20 cellular contexts compared by ENCODE assay signal in genomic region chr16:86783626-86784266, GRCh38.
DNase-seq lines count a peak whose midpoint lies in the region; FAIRE-seq and TF ChIP-seq lines count a peak whose summit lies in the region.
"Had no signal": no experiment of that assay in that cellular context is flagged by ENCODE, and none has a peak within 500 bp of the region (broad histone marks: within the 10 kb centered on the region; RNA-seq: fewer than 3 reads in every experiment).

No MANE protein-coding gene starts in this region.

- H3K27me3 Mint-ChIP-seq in astrocyte (ENCODE audit: low read depth, unreplicated experiment) (peaks cover 15% of the 10 kb centered on the region), H9 (ENCODE audit: low read depth) (peaks cover 3% of the 10 kb centered on the region)

- H3K36me3 ChIP-seq in astrocyte (ENCODE audit: insufficient read depth, low read length) (no peaks in the 10 kb centered on the region), suprapubic skin (no peaks in the 10 kb centered on the region)
- H3K36me3 ChIP-seq: ascending aorta, esophagus muscularis mucosa, ovary, tibial nerve had no signal

- no peak for FAIRE-seq in astrocyte (lab: Jason Lieb, UNC)
- FAIRE-seq: K562, small intestine had no signal

- H3K27ac ChIP-seq in astrocyte (ENCODE audit: low read depth, low read length) (no peak overlapping the region), suprapubic skin (peak overlapping the region; percentile 25), H9 (ENCODE audit: insufficient read length, low read depth, low read length) (no peak overlapping the region)
- H3K27ac ChIP-seq: ascending aorta, esophagus muscularis mucosa, hepatocyte, ovary, tibial nerve had no signal

- no peak overlapping the region for H4K5ac ChIP-seq in H9 (ENCODE audit: insufficient read length, low read depth, low read length)

- peak overlapping the region; percentile 33 for H3K4me2 ChIP-seq in astrocyte (ENCODE audit: low read length)
- no peak overlapping the region for H3K4me2 ChIP-seq in H9 (ENCODE audit: insufficient read depth, insufficient read length, low read length)
- H3K4me2 ChIP-seq: hepatocyte had no signal

- H2AFZ ChIP-seq in astrocyte (ENCODE audit: low read depth, low read length) (no peak overlapping the region), H9 (ENCODE audit: low read length) (no peak overlapping the region)
- H2AFZ ChIP-seq: hepatocyte had no signal

- no peak overlapping the region for H2BK120ac ChIP-seq in H9 (ENCODE audit: low read depth, low read length, poor library complexity, severe bottlenecking)

- H3K79me1 ChIP-seq in H9 (ENCODE audit: insufficient read depth, low read depth, low read length, poor library complexity, severe bottlenecking): no peaks in the 10 kb centered on the region

- H3K9me3 ChIP-seq in astrocyte (ENCODE audit: insufficient read depth, low read depth, low read length) (no peaks in the 10 kb centered on the region), suprapubic skin (no peaks in the 10 kb centered on the region), H9 (ENCODE audit: control insufficient read depth, low read depth, low read length) (no peaks in the 10 kb centered on the region)
- H3K9me3 ChIP-seq: ascending aorta, esophagus muscularis mucosa, ovary, tibial nerve had no signal

- DNase-seq in HT1080 (ENCODE audit: low read depth): peak; percentile 34
- DNase-seq in astrocyte (ENCODE audit: low read depth): peak; percentile 64
- peak; percentile 35 for DNase-seq in islet precursor cell
- DNase-seq in suprapubic skin (ENCODE audit: low spot score in 2 of 2): no peak
- no peak for DNase-seq in DMS153 (lab: John Stamatoyannopoulos, UW)
- no peak for DNase-seq in H9
- DNase-seq in NCI-H69 (lab: John Stamatoyannopoulos, UW): no peak
- DNase-seq: activated CD4-positive, alpha-beta T cell treated with anti-CD3 and anti-CD28 coated beads for 48 hours; activated CD8-positive, alpha-beta memory T cell treated with anti-CD3 and anti-CD28 coated beads, Interleukin-2, amount 50 U/mL, for 48 hours; activated naive CD4-positive, alpha-beta T cell; NCI-H1694; NCI-H345; ovary; small intestine had no signal

- H3K4ac ChIP-seq in H9 (ENCODE audit: low read depth, low read length): no peak overlapping the region

- no peak overlapping the region for H2BK20ac ChIP-seq in H9 (ENCODE audit: low read depth, low read length, poor library complexity, severe bottlenecking)

- no peaks in the 10 kb centered on the region for H3K79me2 ChIP-seq in astrocyte (ENCODE audit: insufficient read depth, low read length)
- no peaks in the 10 kb centered on the region for H3K79me2 ChIP-seq in H9 (ENCODE audit: insufficient read depth, low read length)
- H3K79me2 ChIP-seq: hepatocyte had no signal

- H3K27ac Mint-ChIP-seq in astrocyte (ENCODE audit: unreplicated experiment): no peak overlapping the region
- no peak overlapping the region for H3K27ac Mint-ChIP-seq in H9
- H3K27ac Mint-ChIP-seq: dendritic cell treated with granulocyte-macrophage colony-stimulating factor and Interleukin-4, amounts not matched to agents 40 ng/mL and 50 ng/mL, for 4 days had no signal

- H3K36me3 Mint-ChIP-seq in astrocyte (ENCODE audit: low read depth, unreplicated experiment) (no peaks in the 10 kb centered on the region), H9 (ENCODE audit: insufficient read depth in 1 of 3, low read depth in 3 of 3) (no peaks in the 10 kb centered on the region)

- no peak overlapping the region for H3K56ac ChIP-seq in H9 (ENCODE audit: insufficient read length, low read depth, low read length)

- no peak overlapping the region for H2BK12ac ChIP-seq in H9 (ENCODE audit: insufficient read length, low read depth, low read length)

- no peak overlapping the region for H2AK5ac ChIP-seq in H9 (ENCODE audit: insufficient read length, low read length)

- H4K20me1 ChIP-seq in astrocyte (ENCODE audit: insufficient read depth, low read length) (no peaks in the 10 kb centered on the region), H9 (ENCODE audit: control insufficient read depth, insufficient read depth, insufficient read length) (no peaks in the 10 kb centered on the region)

- no peak overlapping the region for H4K8ac ChIP-seq in H9 (replicated peaks; ENCODE audit: insufficient read length, low read depth, low read length)

- H3K4me1 ChIP-seq in astrocyte (ENCODE audit: insufficient read depth, low read length) (peaks cover 11% of the 10 kb centered on the region), suprapubic skin (peaks cover 3% of the 10 kb centered on the region), H9 (ENCODE audit: insufficient read depth, low read length) (peaks cover 2% of the 10 kb centered on the region; the same call in 1 of the 2 replicates)
- H3K4me1 ChIP-seq: ascending aorta had no signal

- no peaks in the 10 kb centered on the region for H3K27me3 ChIP-seq in astrocyte (ENCODE audit: insufficient read depth, low read length)
- H3K27me3 ChIP-seq in suprapubic skin: peaks cover 30% of the 10 kb centered on the region
- H3K27me3 ChIP-seq in H9 (ENCODE audit: insufficient read depth, low read length): no peaks in the 10 kb centered on the region
- H3K27me3 ChIP-seq: ascending aorta, ovary had no signal

- H3K9me3 Mint-ChIP-seq in astrocyte (ENCODE audit: unreplicated experiment) (peaks cover 2% of the 10 kb centered on the region), H9 (no peaks in the 10 kb centered on the region)
- H3K9me3 Mint-ChIP-seq: dendritic cell treated with granulocyte-macrophage colony-stimulating factor and Interleukin-4, amounts not matched to agents 40 ng/mL and 50 ng/mL, for 4 days had no signal

- H3K14ac ChIP-seq in H9 (ENCODE audit: insufficient read depth, low read length): no peak overlapping the region

- no peak for TF ChIP-seq POLR2A in suprapubic skin (IDR thresholded peaks at IDR 0.05)

- H3T11ph ChIP-seq in H9 (ENCODE audit: low read length): no peak overlapping the region

- TF ChIP-seq CTCF in astrocyte (IDR thresholded peaks at IDR 0.05; ENCODE audit: insufficient read depth, low read depth, low read length) (no peak), suprapubic skin (IDR thresholded peaks at IDR 0.05) (no peak), H9 (conservative IDR thresholded peaks at IDR 0.05) (no peak)

- H3K4me3 ChIP-seq in astrocyte (ENCODE audit: insufficient read depth, low read depth, low read length): no peak overlapping the region
- no peak overlapping the region for H3K4me3 ChIP-seq in suprapubic skin
- H3K4me3 ChIP-seq: ascending aorta, esophagus muscularis mucosa, hepatocyte, K562, ovary, tibial nerve had no signal

- TF ChIP-seq EP300 in suprapubic skin (IDR thresholded peaks at IDR 0.05): no peak

- H3K18ac ChIP-seq in H9 (ENCODE audit: insufficient read length, low read depth, low read length): no peak overlapping the region

- no peak overlapping the region for H3K9ac ChIP-seq in astrocyte (ENCODE audit: low read length)
- no peak overlapping the region for H3K9ac ChIP-seq in H9 (ENCODE audit: extremely low read depth, insufficient read length, low read length)

- no peaks in the 10 kb centered on the region for H3K23me2 ChIP-seq in H9 (ENCODE audit: insufficient read length, low read depth, low read length, poor library complexity, severe bottlenecking)

- 31% methylated on average over 10 of the region's 13 CpGs for WGBS in suprapubic skin
- no CpG with 5 or more reads among the region's 13 CpGs for WGBS in H9 (ENCODE audit: extremely low coverage, insufficient read length, low lambda C conversion rate)

- no peak overlapping the region for H2BK15ac ChIP-seq in H9 (ENCODE audit: low read depth, low read length)

- H3K23ac ChIP-seq in H9 (ENCODE audit: insufficient read length, low read depth, low read length): no peak overlapping the region

- H4K91ac ChIP-seq in H9 (ENCODE audit: insufficient read length, low read depth, low read length): no peak overlapping the region

- no peak overlapping the region for H2BK5ac ChIP-seq in H9 (ENCODE audit: insufficient read length, low read length)

- H3K4me3 Mint-ChIP-seq in astrocyte (ENCODE audit: unreplicated experiment) (no peak overlapping the region), H9 (no peak overlapping the region)
- H3K4me3 Mint-ChIP-seq: dendritic cell treated with granulocyte-macrophage colony-stimulating factor and Interleukin-4, amounts not matched to agents 40 ng/mL and 50 ng/mL, for 4 days had no signal

- H3K4me1 Mint-ChIP-seq in astrocyte (ENCODE audit: low read depth, unreplicated experiment) (peaks cover 6% of the 10 kb centered on the region), H9 (peaks cover 8 to 12% of the 10 kb centered on the region in 2 experiments)

Comparison
In these comparisons a context has a peak if more than half of its experiments do, and no peak if none do; other contexts are left out.
1. DNase-seq: peak in HT1080 (single experiment), astrocyte (single experiment) and islet precursor cell (single experiment); none in suprapubic skin (0 of 2), DMS153 (single experiment), H9 (single experiment) and NCI-H69 (single experiment).